Comparison of ENCODE assay signal across 19 cellular contexts in the genomic region with DNA sequence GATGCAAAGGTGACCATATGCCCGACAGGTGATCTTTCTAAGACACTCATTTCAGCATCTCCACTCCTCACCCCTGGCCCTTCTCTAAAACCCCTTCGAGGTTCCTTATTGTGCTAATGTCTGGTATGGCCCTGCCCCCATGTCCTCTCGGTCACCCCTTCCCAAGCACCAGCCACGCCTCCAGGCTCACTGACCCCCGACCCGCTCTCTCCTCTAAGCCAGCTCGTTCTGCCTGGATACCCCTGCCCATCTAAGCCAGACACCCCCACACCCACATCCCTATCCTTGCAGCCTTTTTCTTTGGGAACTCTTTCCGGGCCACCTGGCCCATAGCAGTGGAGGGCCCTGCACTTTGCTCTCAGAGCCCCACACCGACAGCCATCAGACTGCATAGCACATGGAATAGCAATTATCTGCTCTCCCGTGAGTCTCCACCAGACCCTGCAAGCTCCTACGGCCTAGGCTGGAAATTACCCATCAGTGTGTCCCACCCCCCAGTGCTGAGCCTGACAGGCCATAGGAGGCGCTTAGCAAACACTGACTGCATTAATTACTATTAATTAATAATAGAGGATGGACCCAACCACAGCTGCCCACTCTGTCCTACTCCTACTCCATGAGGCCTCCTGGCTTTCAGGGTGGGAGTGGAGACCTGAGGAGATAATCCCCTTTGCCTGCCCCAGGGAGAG.
"Had no signal": no experiment of that assay in that cellular context is flagged by ENCODE, and none has a peak within 500 bp of the region (broad histone marks: within the 10 kb centered on the region; RNA-seq: fewer than 3 reads in every experiment).

No MANE protein-coding gene starts in this region.

- H3K36me3 ChIP-seq: breast epithelium, lower lobe of right lung, neutrophil had no signal

- ATAC-seq: activated CD8-positive, alpha-beta T cell treated with anti-CD3 and anti-CD28 coated beads for 36 hours; activated naive CD8-positive, alpha-beta T cell treated with anti-CD3 and anti-CD28 coated beads, Interleukin-2, amount 50 U/mL, for 24 hours; left colon; lower lobe of right lung; T-cell had no signal

- H3K27ac ChIP-seq: breast epithelium, lower lobe of right lung, neutrophil, parathyroid adenoma had no signal

- H3K27me3 ChIP-seq: breast epithelium had no signal

- H2AFZ ChIP-seq: parathyroid adenoma had no signal

- H3K27ac Mint-ChIP-seq: activated B cell treated with CpG ODN at 0.5 μM for 24 hours; activated CD4-positive, alpha-beta T cell treated with anti-CD3 and anti-CD28 coated beads, Interleukin-2, amount 10 ng/mL, durations not matched to agents 24 days and 14 days; activated CD8-positive, alpha-beta T cell treated with anti-CD3 and anti-CD28 coated beads for 36 hours; activated naive CD4-positive, alpha-beta T cell treated with anti-CD3 and anti-CD28 coated beads, Interleukin-2, amount 10 ng/mL, durations not matched to agents 7 days and 5 days; activated naive CD8-positive, alpha-beta T cell treated with anti-CD3 and anti-CD28 coated beads, Interleukin-2, amount 50 U/mL, for 24 hours; T-cell had no signal

- H3K9me3 ChIP-seq: breast epithelium, lower lobe of right lung, neutrophil had no signal

- DNase-seq: activated B cell treated with CpG ODN at 0.5 μM for 24 hours; activated CD4-positive, alpha-beta T cell treated with anti-CD3 and anti-CD28 coated beads, Interleukin-2, amount 10 ng/mL, durations not matched to agents 24 days and 14 days; activated CD8-positive, alpha-beta T cell treated with anti-CD3 and anti-CD28 coated beads for 36 hours; activated naive CD4-positive, alpha-beta T cell treated with anti-CD3 and anti-CD28 coated beads, Interleukin-2, amount 10 ng/mL, durations not matched to agents 7 days and 5 days; activated naive CD8-positive, alpha-beta T cell treated with anti-CD3 and anti-CD28 coated beads, Interleukin-2, amount 50 U/mL, for 24 hours; activated T-cell treated with anti-CD3 and anti-CD28 coated beads, Interleukin-2, amount 50 U/mL, for 1 hour; cerebellar nuclear complex; cortex of kidney; left colon; lower lobe of right lung; midbrain; stimulated activated CD4-positive, alpha-beta T cell treated with anti-CD3 and anti-CD28 coated beads, Interleukin-12 subunit alpha, Interleukin-12 subunit beta, amount 100 ng/mL, for 4 hours; stimulated activated CD4-positive, alpha-beta T cell treated with anti-CD3 and anti-CD28 coated beads, Interleukin-1b, Interleukin-23, amount 100 ng/mL, for 48 hours; stimulated activated CD8-positive, alpha-beta memory T cell treated with anti-CD3 and anti-CD28 coated beads, Interleukin-4, amount 100 ng/mL, for 48 hours; stimulated activated naive CD4-positive, alpha-beta T cell had no signal

- H3K9me3 Mint-ChIP-seq: activated B cell treated with CpG ODN at 0.5 μM for 24 hours; activated CD4-positive, alpha-beta T cell treated with anti-CD3 and anti-CD28 coated beads, Interleukin-2, amount 10 ng/mL, durations not matched to agents 24 days and 14 days; activated CD8-positive, alpha-beta T cell treated with anti-CD3 and anti-CD28 coated beads for 36 hours; activated naive CD4-positive, alpha-beta T cell treated with anti-CD3 and anti-CD28 coated beads, Interleukin-2, amount 10 ng/mL, durations not matched to agents 7 days and 5 days; activated naive CD8-positive, alpha-beta T cell treated with anti-CD3 and anti-CD28 coated beads, Interleukin-2, amount 50 U/mL, for 24 hours; T-cell had no signal

- H3K36me3 Mint-ChIP-seq: activated naive CD4-positive, alpha-beta T cell treated with anti-CD3 and anti-CD28 coated beads, Interleukin-2, amount 10 ng/mL, durations not matched to agents 7 days and 5 days; T-cell had no signal

- H3K4me1 Mint-ChIP-seq: activated B cell treated with CpG ODN at 0.5 μM for 24 hours; activated CD4-positive, alpha-beta T cell treated with anti-CD3 and anti-CD28 coated beads, Interleukin-2, amount 10 ng/mL, durations not matched to agents 24 days and 14 days; activated naive CD4-positive, alpha-beta T cell treated with anti-CD3 and anti-CD28 coated beads, Interleukin-2, amount 10 ng/mL, durations not matched to agents 7 days and 5 days; activated naive CD8-positive, alpha-beta T cell treated with anti-CD3 and anti-CD28 coated beads, Interleukin-2, amount 50 U/mL, for 24 hours; T-cell had no signal

- H3K4me3 Mint-ChIP-seq: activated B cell treated with CpG ODN at 0.5 μM for 24 hours; activated CD4-positive, alpha-beta T cell treated with anti-CD3 and anti-CD28 coated beads, Interleukin-2, amount 10 ng/mL, durations not matched to agents 24 days and 14 days; activated CD8-positive, alpha-beta T cell treated with anti-CD3 and anti-CD28 coated beads for 36 hours; activated naive CD4-positive, alpha-beta T cell treated with anti-CD3 and anti-CD28 coated beads, Interleukin-2, amount 10 ng/mL, durations not matched to agents 7 days and 5 days; activated naive CD8-positive, alpha-beta T cell treated with anti-CD3 and anti-CD28 coated beads, Interleukin-2, amount 50 U/mL, for 24 hours; T-cell had no signal

- H3K4me3 ChIP-seq: breast epithelium, lower lobe of right lung had no signal

- H3K79me2 ChIP-seq: parathyroid adenoma had no signal

- H3K4me1 ChIP-seq: breast epithelium, lower lobe of right lung, parathyroid adenoma had no signal

- H3K9ac ChIP-seq: parathyroid adenoma had no signal
